ENCODE assay signal across 9 cellular contexts in the genomic region with DNA sequence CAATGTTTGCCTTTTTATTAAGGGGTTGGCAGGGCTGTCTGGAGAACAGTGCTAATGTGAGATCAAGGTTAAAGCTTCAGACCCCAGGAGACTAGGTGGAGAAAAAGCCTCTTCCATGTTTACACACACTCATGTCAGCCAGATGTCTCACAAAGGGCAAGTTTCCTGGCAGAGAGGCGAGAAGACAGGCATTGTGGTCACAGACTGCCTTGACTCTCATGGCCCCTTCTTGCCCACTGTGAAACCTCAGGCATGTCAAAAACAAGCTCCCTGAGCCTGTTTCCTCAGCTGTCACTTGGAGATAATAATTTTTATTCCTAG.
A peak's percentile ranks its signal among the peaks of the same experiment; 100 is the strongest.
DNase-seq lines count a peak whose midpoint lies in the region; ATAC-seq and TF ChIP-seq lines count a peak whose summit lies in the region.
"Had no signal": no experiment of that assay in that cellular context is flagged by ENCODE, and none has a peak within 500 bp of the region (broad histone marks: within the 10 kb centered on the region; RNA-seq: fewer than 3 reads in every experiment).

No MANE protein-coding gene starts in this region.

- no peaks in the 10 kb centered on the region for H3K4me1 Mint-ChIP-seq in activated T-helper 2 cell treated with anti-CD3 and anti-CD28 coated beads, Interferon-gamma antibody, Interleukin-2, Interleukin-4, amounts not matched to agents 10 μg/mL and 5 μg/mL and 100 μg/mL, durations not matched to agents 14 hours and 24 hours and 36 hours (ENCODE audit: low read depth)

- no peaks in the 10 kb centered on the region for H3K9me2 ChIP-seq in Loucy (replicated peaks; ENCODE audit: low read depth, low read length)

- DNase-seq in DND-41 (peak; percentile 5), brain microvascular endothelial cell (peak; percentile 53), myocyte (ENCODE audit: low read depth) (peak; percentile 79), COLO829 (ENCODE audit: low spot score) (no peak), OCI-M1 (lab: John Stamatoyannopoulos, UW) (no peak)
- no peak for DNase-seq in activated T-helper 2 cell treated with anti-CD3 and anti-CD28 coated beads, Interferon-gamma antibody, Interleukin-2, Interleukin-4, amounts not matched to agents 10 μg/mL and 5 μg/mL and 100 μg/mL, durations not matched to agents 14 hours and 24 hours and 36 hours (ENCODE audit: low spot score)
- DNase-seq: activated gamma-delta T cell treated with Interleukin-2 at 50 U/mL for 16 hours had no signal

- no peaks in the 10 kb centered on the region for H3K36me3 ChIP-seq in DND-41 (ENCODE audit: insufficient read depth, low read length)
- no peaks in the 10 kb centered on the region for H3K36me3 ChIP-seq in Loucy (ENCODE audit: insufficient read depth, low read length)
- H3K36me3 ChIP-seq in brain microvascular endothelial cell (replicated peaks) = no peaks in the 10 kb centered on the region

- H3K4me1 ChIP-seq in DND-41 (ENCODE audit: insufficient read depth, low read length) (no peaks in the 10 kb centered on the region), Loucy (ENCODE audit: insufficient read depth, low read length, poor library complexity, severe bottlenecking) (peaks cover 20% of the 10 kb centered on the region)

- no peaks in the 10 kb centered on the region for H4K20me1 ChIP-seq in DND-41 (ENCODE audit: insufficient read depth, low read length)
- no peaks in the 10 kb centered on the region for H4K20me1 ChIP-seq in Loucy (ENCODE audit: insufficient read depth, low read length, poor library complexity, severe bottlenecking)

- ATAC-seq in DND-41 (ENCODE audit: insufficient read depth, low read depth) = peak; percentile 42; the same call in 1 of the 3 replicates
- no peak for ATAC-seq in HG03378 (IDR thresholded peaks at IDR 0.05; ENCODE audit: unreplicated experiment)

- no peaks in the 10 kb centered on the region for H3K9me3 ChIP-seq in DND-41 (ENCODE audit: insufficient read depth, low read length, severe bottlenecking)
- no peaks in the 10 kb centered on the region for H3K9me3 ChIP-seq in Loucy (ENCODE audit: insufficient read depth, low read depth, low read length)

- H3K79me2 ChIP-seq in DND-41 (ENCODE audit: insufficient read depth, low read length) = no peaks in the 10 kb centered on the region
- no peaks in the 10 kb centered on the region for H3K79me2 ChIP-seq in Loucy (ENCODE audit: insufficient read depth, low read length)

- TF ChIP-seq CTCF in DND-41 (IDR thresholded peaks at IDR 0.05; ENCODE audit: borderline replicate concordance, extremely low read depth, low read length, poor library complexity, severe bottlenecking) (no peak), Loucy (conservative IDR thresholded peaks at IDR 0.05; ENCODE audit: low read length) (no peak), brain microvascular endothelial cell (IDR thresholded peaks at IDR 0.05; ENCODE audit: low read depth, low read length, missing control alignments) (no peak)

- H3F3A ChIP-seq in Loucy (ENCODE audit: low read depth) = no peaks in the 10 kb centered on the region

- no peak overlapping the region for H2AFZ ChIP-seq in DND-41 (ENCODE audit: low read depth, low read length)
- no peak overlapping the region for H2AFZ ChIP-seq in Loucy (ENCODE audit: low read length)

- H3K9me3 Mint-ChIP-seq in activated T-helper 2 cell treated with anti-CD3 and anti-CD28 coated beads, Interferon-gamma antibody, Interleukin-2, Interleukin-4, amounts not matched to agents 10 μg/mL and 5 μg/mL and 100 μg/mL, durations not matched to agents 14 hours and 24 hours and 36 hours = no peaks in the 10 kb centered on the region

- no peaks in the 10 kb centered on the region for H3K36me3 Mint-ChIP-seq in activated T-helper 2 cell treated with anti-CD3 and anti-CD28 coated beads, Interferon-gamma antibody, Interleukin-2, Interleukin-4, amounts not matched to agents 10 μg/mL and 5 μg/mL and 100 μg/mL, durations not matched to agents 14 hours and 24 hours and 36 hours (ENCODE audit: low read depth)

- H3K27me3 ChIP-seq in DND-41 (ENCODE audit: insufficient read depth, low read length, poor library complexity) (no peaks in the 10 kb centered on the region), Loucy (ENCODE audit: insufficient read depth, low read length, poor library complexity, severe bottlenecking) (no peaks in the 10 kb centered on the region), brain microvascular endothelial cell (replicated peaks) (no peaks in the 10 kb centered on the region)

- in situ Hi-C loops in brain microvascular endothelial cell (cut with HindIII; ENCODE audit: low pct_ligation_motif_present, low sequenced_read_pairs) = no loop called here

- H3K27ac ChIP-seq in DND-41 (ENCODE audit: low read length) (no peak overlapping the region), brain microvascular endothelial cell (no peak overlapping the region)

- intact Hi-C loops in activated T-helper 2 cell treated with anti-CD3 and anti-CD28 coated beads, Interferon-gamma antibody, Interleukin-2, Interleukin-4, amounts not matched to agents 10 μg/mL and 5 μg/mL and 100 μg/mL, durations not matched to agents 14 hours and 24 hours and 36 hours (cut with micrococcal nuclease) = no loop called here

- H3K4me2 ChIP-seq in DND-41 (ENCODE audit: insufficient read depth, low read length) (no peak overlapping the region), Loucy (ENCODE audit: low read depth, low read length, poor library complexity, severe bottlenecking) (peak overlapping the region; percentile 26)

- H3K9ac ChIP-seq in DND-41 (ENCODE audit: low read depth, low read length) (no peak overlapping the region), Loucy (ENCODE audit: low read depth, low read length, poor library complexity, severe bottlenecking) (peak overlapping the region; percentile 60)

- no peak overlapping the region for H3K4me3 Mint-ChIP-seq in activated T-helper 2 cell treated with anti-CD3 and anti-CD28 coated beads, Interferon-gamma antibody, Interleukin-2, Interleukin-4, amounts not matched to agents 10 μg/mL and 5 μg/mL and 100 μg/mL, durations not matched to agents 14 hours and 24 hours and 36 hours (ENCODE audit: low read depth)

- H3K4me3 ChIP-seq in DND-41 (ENCODE audit: low read depth in 1 of 2, low read length in 2 of 2) (no peak overlapping the region), Loucy (ENCODE audit: low read length, poor library complexity, severe bottlenecking) (no peak overlapping the region), brain microvascular endothelial cell (ENCODE audit: low read depth, low read length) (no peak overlapping the region)

- H3K27ac Mint-ChIP-seq in activated T-helper 2 cell treated with anti-CD3 and anti-CD28 coated beads, Interferon-gamma antibody, Interleukin-2, Interleukin-4, amounts not matched to agents 10 μg/mL and 5 μg/mL and 100 μg/mL, durations not matched to agents 14 hours and 24 hours and 36 hours = no peak overlapping the region

- H3K27me3 Mint-ChIP-seq in activated T-helper 2 cell treated with anti-CD3 and anti-CD28 coated beads, Interferon-gamma antibody, Interleukin-2, Interleukin-4, amounts not matched to agents 10 μg/mL and 5 μg/mL and 100 μg/mL, durations not matched to agents 14 hours and 24 hours and 36 hours (ENCODE audit: low read depth) = peaks cover 1% of the 10 kb centered on the region

Comparison
In these comparisons a context has a peak if more than half of its experiments do, and no peak if none do; other contexts are left out.
1. DNase-seq: peak in DND-41 (single experiment), brain microvascular endothelial cell (single experiment) and myocyte (single experiment); none in activated T-helper 2 cell treated with anti-CD3 and anti-CD28 coated beads, Interferon-gamma antibody, Interleukin-2, Interleukin-4, amounts not matched to agents 10 μg/mL and 5 μg/mL and 100 μg/mL, durations not matched to agents 14 hours and 24 hours and 36 hours (single experiment), COLO829 (single experiment) and OCI-M1 (single experiment).